16 cellular contexts compared by ENCODE assay signal in the genomic region with DNA sequence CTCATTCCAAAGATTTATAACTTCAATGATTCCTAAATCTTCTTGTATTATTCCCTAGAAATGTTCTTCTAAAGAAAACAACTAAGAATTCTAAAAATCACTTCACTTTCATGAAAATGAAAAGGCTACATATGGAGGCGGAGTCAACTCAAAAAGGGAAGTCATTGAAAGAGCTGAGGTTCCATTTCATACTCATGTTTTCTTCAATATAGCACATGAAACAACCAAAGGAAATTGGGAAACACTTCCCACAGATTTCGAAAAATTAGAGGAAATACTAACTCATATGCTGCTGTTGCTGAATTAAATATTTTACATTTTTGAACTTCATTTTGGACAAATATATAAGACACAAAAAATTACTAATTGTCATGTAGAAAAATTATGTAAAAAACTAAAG. TPM values are rescaled to one million over a fixed set of nuclear protein-coding genes. Genes with fewer than 3 reads are reported as not detected.
DNase-seq lines count a peak whose midpoint lies in the region; ATAC-seq, FAIRE-seq and TF ChIP-seq lines count a peak whose summit lies in the region.
"Had no signal": no experiment of that assay in that cellular context is flagged by ENCODE, and none has a peak within 500 bp of the region (broad histone marks: within the 10 kb centered on the region; RNA-seq: fewer than 3 reads in every experiment).

Gene CD163, minus strand, starts transcription at position 92 of the 400 bp plus-strand sequence. Its CDS starts 87 bp downstream, at position 5.

- H3K27me3 ChIP-seq in mononuclear cell (ENCODE audit: insufficient read depth, low read length) (no peaks in the 10 kb centered on the region), thyroid gland (no peaks in the 10 kb centered on the region)
- H3K27me3 ChIP-seq: BLaER1 had no signal

- WGBS in thyroid gland, 2 donors: 70 to 77% methylated on average over 2 of the region's 2 CpGs

- H3K36me3 ChIP-seq in thyroid gland: no peaks in the 10 kb centered on the region
- H3K36me3 ChIP-seq: BLaER1 had no signal

- DNase-seq in MV-4-11 (lab: John Stamatoyannopoulos, UW): peak; percentile 93
- no peak for DNase-seq in thyroid gland
- no peak for DNase-seq in activated T-cell treated with anti-CD3 and anti-CD28 coated beads, Interleukin-2, amount 50 U/mL, for 1 hour
- no peak for DNase-seq in chondrocyte (ENCODE audit: low spot score)
- DNase-seq in HuH-7.5 (ENCODE audit: low spot score): no peak
- DNase-seq: activated CD4-positive, alpha-beta T cell treated with anti-CD3 and anti-CD28 coated beads for 36 hours; NCI-H2081 had no signal

- peaks cover 4% of the 10 kb centered on the region for H3K4me1 Mint-ChIP-seq in chondrocyte (ENCODE audit: low read depth)
- H3K4me1 Mint-ChIP-seq: activated CD4-positive, alpha-beta T cell treated with anti-CD3 and anti-CD28 coated beads for 36 hours; brain had no signal

- peaks cover 8% of the 10 kb centered on the region for H3K9me3 Mint-ChIP-seq in chondrocyte (ENCODE audit: low read depth)

- no peak for TF ChIP-seq POLR2A in thyroid gland (IDR thresholded peaks at IDR 0.05)

- intact Hi-C loops in thyroid gland (cut with DNase I): no loop called here

- H3K4me1 ChIP-seq in mononuclear cell (ENCODE audit: insufficient read depth, low read length) (peaks cover 22% of the 10 kb centered on the region), thyroid gland (no peaks in the 10 kb centered on the region)

- H3K9me3 ChIP-seq in mononuclear cell (ENCODE audit: low read depth, low read length): no peaks in the 10 kb centered on the region
- H3K9me3 ChIP-seq in thyroid gland: no peaks in the 10 kb centered on the region
- H3K9me3 ChIP-seq: BLaER1 had no signal

- TF ChIP-seq CTCF in thyroid gland (IDR thresholded peaks at IDR 0.05) (no peak), chondrocyte (IDR thresholded peaks at IDR 0.05) (no peak)

- ATAC-seq in GM18870 (IDR thresholded peaks at IDR 0.05; ENCODE audit: unreplicated experiment): no peak
- ATAC-seq: activated CD4-positive, alpha-beta T cell treated with anti-CD3 and anti-CD28 coated beads for 36 hours; SK-N-SH treated with all-trans-retinoic acid at 6 μM for 48 hours had no signal

- H3K4me3 ChIP-seq in mononuclear cell (ENCODE audit: low read length) (peak within 1 kb of the TSS; percentile 37), thyroid gland (replicated peaks in 1 of 3) (no peak within 1 kb of the TSS)
- H3K4me3 ChIP-seq: BLaER1 had no signal

- no peak within 1 kb of the TSS for H3K27ac Mint-ChIP-seq in chondrocyte (ENCODE audit: unreplicated experiment)
- H3K27ac Mint-ChIP-seq: activated CD4-positive, alpha-beta T cell treated with anti-CD3 and anti-CD28 coated beads for 36 hours; brain had no signal

- peak within 1 kb of the TSS in 1 of 3 donors; percentile 8 for H3K27ac ChIP-seq in thyroid gland
- H3K27ac ChIP-seq: BLaER1, epithelial cell of prostate, KMS-11 had no signal

- no peak within 1 kb of the TSS for H3K4me3 Mint-ChIP-seq in chondrocyte (ENCODE audit: unreplicated experiment)
- H3K4me3 Mint-ChIP-seq: activated CD4-positive, alpha-beta T cell treated with anti-CD3 and anti-CD28 coated beads for 36 hours; brain had no signal

- peak; percentile 23 for FAIRE-seq in endometrium (lab: Jason Lieb, UNC)

- no peaks in the 10 kb centered on the region for H3K36me3 Mint-ChIP-seq in chondrocyte (ENCODE audit: low read depth)
- H3K36me3 Mint-ChIP-seq: brain had no signal

- peaks cover 2% of the 10 kb centered on the region for H3K27me3 Mint-ChIP-seq in chondrocyte (ENCODE audit: low read depth)

RNA-seq across cellular contexts. Expression of gene CD163, which starts in this region (rescaled TPM):
- total RNA-seq in mononuclear cell (13.1 TPM), thyroid gland (100 to 1,000 TPM in 2 of 4 donors, 10 to 100 TPM in 2; 25.6 to 179 (median 94.4) TPM), chondrocyte (0.05 TPM in 1 of 3 replicates, not detected in the others)
- total RNA-seq: activated CD4-positive, alpha-beta T cell treated with anti-CD3 and anti-CD28 coated beads for 36 hours; G401 had no signal

Comparison
In these comparisons a context has a peak if more than half of its experiments do, and no peak if none do; other contexts are left out.
1. RNA of gene CD163 (total RNA-seq): 25.6 to 179 TPM in thyroid gland and 13.1 TPM in mononuclear cell (single experiment); 0.05 TPM in chondrocyte; every median in the first group is over 10 times any median in the second.